Comparison of ENCODE assay signal across 9 cellular contexts in the genomic region with DNA sequence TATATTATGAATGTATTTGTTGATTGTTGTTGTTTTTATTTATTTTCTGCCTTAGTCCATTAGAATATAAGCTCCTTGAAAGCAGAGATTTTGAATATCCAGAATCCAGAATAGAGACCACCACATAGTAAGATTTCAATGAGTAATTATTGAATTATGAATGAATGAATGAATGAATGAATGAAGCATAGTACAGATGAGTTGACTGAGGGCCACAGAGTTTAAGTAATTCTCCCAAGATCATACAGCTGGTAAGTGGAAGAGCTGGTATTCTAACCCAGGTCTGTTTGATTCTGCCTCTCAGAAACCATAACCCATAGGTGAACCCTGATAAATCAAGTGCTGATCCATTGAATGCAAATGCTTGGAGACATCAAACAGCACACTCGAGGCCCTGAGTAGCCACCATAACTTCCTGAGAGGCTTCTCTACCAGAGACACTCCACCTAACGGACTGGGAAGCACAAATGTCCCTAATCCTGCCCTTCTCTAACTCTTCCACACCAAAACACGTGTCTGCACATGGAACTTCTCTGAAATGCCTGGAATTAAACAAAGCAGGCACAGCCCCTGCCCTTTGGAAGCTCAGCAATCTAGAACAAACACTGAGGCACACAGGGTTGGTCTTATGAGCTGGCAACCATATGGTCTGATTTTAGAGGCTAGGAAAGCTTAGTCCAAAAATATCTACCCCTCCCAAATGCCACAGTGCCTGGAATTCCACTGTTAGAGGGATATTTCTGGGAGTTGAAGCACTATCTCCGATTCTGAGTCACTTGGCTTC.
A peak's percentile ranks its signal among the peaks of the same experiment; 100 is the strongest.
DNase-seq lines count a peak whose midpoint lies in the region; TF ChIP-seq lines count a peak whose summit lies in the region.
"Had no signal": no experiment of that assay in that cellular context is flagged by ENCODE, and none has a peak within 500 bp of the region (broad histone marks: within the 10 kb centered on the region; RNA-seq: fewer than 3 reads in every experiment).

No MANE protein-coding gene starts in this region.

- peak overlapping the region; percentile 56; the same call in 1 of the 2 replicates for H3K27ac ChIP-seq in C4-2B

- TF ChIP-seq CTCF in C4-2B (conservative IDR thresholded peaks at IDR 0.05) (no peak), osteocyte (IDR thresholded peaks at IDR 0.05) (no peak)

- peak overlapping the region; percentile 39 for H3K27ac Mint-ChIP-seq in osteocyte (ENCODE audit: unreplicated experiment)

- no peaks in the 10 kb centered on the region for H3K27me3 Mint-ChIP-seq in osteocyte (ENCODE audit: unreplicated experiment)

- DNase-seq in NCI-H446 treated with DMSO at 0.1 percent for 48 hours (lab: John Stamatoyannopoulos, UW) (peak; percentile 24), fibroblast of peridontal ligament (ENCODE audit: extremely low read depth) (peak; percentile 50), osteocyte (ENCODE audit: extremely low spot score, unreplicated experiment) (no peak), amniotic stem cell (lab: John Stamatoyannopoulos, UW) (no peak), SKM-1 (lab: John Stamatoyannopoulos, UW; ENCODE audit: unreplicated experiment) (no peak), CD1c-positive myeloid dendritic cell (ENCODE audit: extremely low spot score) (no peak)
- DNase-seq in stimulated activated CD4-positive, alpha-beta T cell treated with anti-CD3 and anti-CD28 coated beads, Interleukin-15, amount 100 ng/mL, for 24 hours: no peak
- DNase-seq: head of caudate nucleus had no signal

- no peaks in the 10 kb centered on the region for H3K9me3 Mint-ChIP-seq in osteocyte (ENCODE audit: unreplicated experiment)

- H3K36me3 Mint-ChIP-seq in osteocyte (ENCODE audit: unreplicated experiment): no peaks in the 10 kb centered on the region

- H3K4me1 Mint-ChIP-seq in osteocyte (ENCODE audit: unreplicated experiment): peaks cover 41% of the 10 kb centered on the region

- no peak overlapping the region for H3K4me3 Mint-ChIP-seq in osteocyte (ENCODE audit: unreplicated experiment)

Comparison
In these comparisons a context has a peak if more than half of its experiments do, and no peak if none do; other contexts are left out.
1. DNase-seq: peak in NCI-H446 treated with DMSO at 0.1 percent for 48 hours (single experiment) and fibroblast of peridontal ligament (single experiment); none in osteocyte (single experiment), stimulated activated CD4-positive, alpha-beta T cell treated with anti-CD3 and anti-CD28 coated beads, Interleukin-15, amount 100 ng/mL, for 24 hours (single experiment), amniotic stem cell (single experiment), SKM-1 (single experiment) and CD1c-positive myeloid dendritic cell (single experiment).